Comparison of ENCODE assay signal across 1 cellular context in the genomic region with DNA sequence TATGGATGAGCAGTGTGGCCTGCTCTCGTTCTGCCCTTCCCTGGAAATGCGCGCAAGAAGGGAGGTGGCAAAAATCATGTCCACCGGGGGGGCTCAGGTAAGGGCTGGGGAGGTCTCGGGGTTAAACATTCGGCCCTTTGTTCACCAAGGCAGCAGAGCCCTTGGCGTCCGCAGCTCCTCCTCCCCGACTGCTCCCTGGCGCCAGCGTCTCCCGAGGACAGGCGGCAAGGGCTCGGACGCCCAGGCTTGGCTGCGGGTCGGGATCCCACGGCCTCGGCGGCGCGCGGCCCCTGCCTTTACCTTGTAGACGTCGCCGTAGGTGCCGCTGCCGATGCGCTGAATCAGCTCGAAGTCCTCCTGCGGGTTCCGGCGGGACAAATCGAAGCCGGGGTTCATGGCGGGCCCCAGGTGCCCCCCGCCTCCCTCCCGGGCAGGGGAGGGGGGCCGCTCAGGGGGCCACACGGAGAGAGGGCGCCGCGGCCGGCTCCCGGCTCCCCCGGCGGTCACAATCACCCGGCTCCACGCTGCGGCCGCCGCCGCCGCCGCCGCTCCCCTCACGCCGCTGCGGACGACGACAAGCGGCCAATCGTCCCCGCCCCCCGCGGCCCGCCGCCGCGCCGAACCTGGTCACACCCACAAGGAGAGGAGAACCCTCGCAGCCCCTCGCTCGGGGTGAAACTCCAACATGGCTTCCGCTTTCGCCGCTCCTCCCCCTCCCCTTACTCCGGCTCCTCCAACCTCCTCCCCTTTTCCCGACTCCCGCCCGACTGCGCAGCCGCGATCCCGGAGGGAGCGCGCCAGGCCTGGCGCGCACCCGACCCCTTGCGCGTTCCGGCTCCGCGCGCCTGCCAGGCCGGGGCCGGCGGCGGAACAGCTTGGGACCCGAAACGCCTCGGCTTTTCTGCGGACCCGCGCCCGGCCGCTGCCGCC.
TF ChIP-seq lines count a peak whose summit lies in the region.

TSS of gene MAP4K3 (minus strand) at position 694 of the 930 bp plus-strand sequence. CDS start at position 396, 298 bp downstream.

TF ChIP-seq in HepG2, 621 proteins besides CTCF, POLR2A, EP300 and RAD21 (continued from another document and continues in another):
- peak; percentile 68; the same call in 1 of the 2 replicates for TF ChIP-seq RERE (CRISPR knock-in tag; IDR thresholded peaks at IDR 0.05; ENCODE audit: low read depth)
- TF ChIP-seq NR2F2 (IDR thresholded peaks at IDR 0.05; ENCODE audit: borderline replicate concordance, low read depth), result peak; percentile 30; the same call in 1 of the 2 replicates
- 0 out of 4 replicates have a peak, but pooled peaks of 1 of the 2 experiments have one; percentile 15 for TF ChIP-seq NR2F1 (CRISPR knock-in tag; IDR thresholded peaks at IDR 0.05)
- peak; percentile 78; the same call in 1 of the 2 replicates for TF ChIP-seq ZNF225 (CRISPR knock-in tag; IDR thresholded peaks at IDR 0.05)
- TF ChIP-seq PBX2 (CRISPR knock-in tag; IDR thresholded peaks at IDR 0.05), result no peak
- no peak for TF ChIP-seq CREM (IDR thresholded peaks at IDR 0.05)
- no peak for TF ChIP-seq CREM (CRISPR knock-in tag; IDR thresholded peaks at IDR 0.05)
- TF ChIP-seq SIN3A (IDR thresholded peaks at IDR 0.05; ENCODE audit: borderline replicate concordance, low read depth, low read length), result peak; percentile 87
- TF ChIP-seq ASH2L (IDR thresholded peaks at IDR 0.05; ENCODE audit: insufficient read length, low read depth, low read length), result peak; percentile 92
- TF ChIP-seq HNRNPK (IDR thresholded peaks at IDR 0.05; ENCODE audit: low read depth, low read length, poor library complexity, severe bottlenecking), result peak; percentile 99
- peak; percentile 35; the same call in 1 of the 2 replicates for TF ChIP-seq IRF9 (CRISPR knock-in tag; IDR thresholded peaks at IDR 0.05; ENCODE audit: borderline replicate concordance)
- TF ChIP-seq TRIM24 (CRISPR knock-in tag; IDR thresholded peaks at IDR 0.05), result no peak
- TF ChIP-seq TBP (CRISPR knock-in tag; IDR thresholded peaks at IDR 0.05), result peak; percentile 24; the same call in 1 of the 2 replicates
- TF ChIP-seq KLF15 (CRISPR knock-in tag; IDR thresholded peaks at IDR 0.05; ENCODE audit: borderline replicate concordance), result peak; percentile 91
- peak; percentile 53 for TF ChIP-seq SP5 (CRISPR knock-in tag; IDR thresholded peaks at IDR 0.05; ENCODE audit: borderline replicate concordance, low read depth)
- TF ChIP-seq NFE2L1 (CRISPR knock-in tag; IDR thresholded peaks at IDR 0.05; ENCODE audit: borderline replicate concordance), result no peak
- peak; percentile 10; the same call in 1 of the 2 replicates for TF ChIP-seq PRDM10 (CRISPR knock-in tag; IDR thresholded peaks at IDR 0.05; ENCODE audit: low read depth)
- no peak for TF ChIP-seq PRPF4 (IDR thresholded peaks at IDR 0.05; ENCODE audit: low read depth, low read length, poor library complexity, severe bottlenecking)
- TF ChIP-seq ZNF263 (CRISPR knock-in tag; IDR thresholded peaks at IDR 0.05), result peak; percentile 96
- TF ChIP-seq, protein P1, sequence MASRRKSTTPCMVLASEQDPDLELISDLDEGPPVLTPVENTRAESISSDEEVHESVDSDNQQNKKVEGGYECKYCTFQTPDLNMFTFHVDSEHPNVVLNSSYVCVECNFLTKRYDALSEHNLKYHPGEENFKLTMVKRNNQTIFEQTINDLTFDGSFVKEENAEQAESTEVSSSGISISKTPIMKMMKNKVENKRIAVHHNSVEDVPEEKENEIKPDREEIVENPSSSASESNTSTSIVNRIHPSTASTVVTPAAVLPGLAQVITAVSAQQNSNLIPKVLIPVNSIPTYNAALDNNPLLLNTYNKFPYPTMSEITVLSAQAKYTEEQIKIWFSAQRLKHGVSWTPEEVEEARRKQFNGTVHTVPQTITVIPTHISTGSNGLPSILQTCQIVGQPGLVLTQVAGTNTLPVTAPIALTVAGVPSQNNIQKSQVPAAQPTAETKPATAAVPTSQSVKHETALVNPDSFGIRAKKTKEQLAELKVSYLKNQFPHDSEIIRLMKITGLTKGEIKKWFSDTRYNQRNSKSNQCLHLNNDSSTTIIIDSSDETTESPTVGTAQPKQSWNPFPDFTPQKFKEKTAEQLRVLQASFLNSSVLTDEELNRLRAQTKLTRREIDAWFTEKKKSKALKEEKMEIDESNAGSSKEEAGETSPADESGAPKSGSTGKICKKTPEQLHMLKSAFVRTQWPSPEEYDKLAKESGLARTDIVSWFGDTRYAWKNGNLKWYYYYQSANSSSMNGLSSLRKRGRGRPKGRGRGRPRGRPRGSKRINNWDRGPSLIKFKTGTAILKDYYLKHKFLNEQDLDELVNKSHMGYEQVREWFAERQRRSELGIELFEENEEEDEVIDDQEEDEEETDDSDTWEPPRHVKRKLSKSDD (CRISPR knock-in tag; IDR thresholded peaks at IDR 0.05; ENCODE audit: low read depth), result peak; percentile 57
- peak; percentile 21; the same call in 1 of the 2 replicates for TF ChIP-seq PPARG (CRISPR knock-in tag; conservative IDR thresholded peaks at IDR 0.05)
- TF ChIP-seq ATF6 (CRISPR knock-in tag; conservative IDR thresholded peaks at IDR 0.05), result peak; percentile 71; the same call in 1 of the 2 replicates
- 0 out of 2 replicates have a peak, but pooled peaks have one; percentile 33 for TF ChIP-seq ZNF761 (CRISPR knock-in tag; conservative IDR thresholded peaks at IDR 0.05)
- peak; percentile 88; the same call in 1 of the 2 replicates for TF ChIP-seq SNAPC4 (CRISPR knock-in tag; IDR thresholded peaks at IDR 0.05)
